In genomic region chr1:167122568-167122967, GRCh38 we compare ENCODE assay signal across 25 cellular contexts. TPM values are rescaled to one million over a fixed set of nuclear protein-coding genes. Genes with fewer than 3 reads are reported as not detected.
A peak's percentile ranks its signal among the peaks of the same experiment; 100 is the strongest.
DNase-seq lines count a peak whose midpoint lies in the region; ATAC-seq and TF ChIP-seq lines count a peak whose summit lies in the region.
"Had no signal": no experiment of that assay in that cellular context is flagged by ENCODE, and none has a peak within 500 bp of the region (broad histone marks: within the 10 kb centered on the region; RNA-seq: fewer than 3 reads in every experiment).

No MANE protein-coding gene starts in this region.

- ATAC-seq in GM23338 (peak; percentile 33), T-cell (replicated peaks in 1 of 4) (no peak), body of pancreas (no peak)
- ATAC-seq: GM12878 had no signal

- H3K4me3 Mint-ChIP-seq in GM23338: no peak overlapping the region
- peak overlapping the region in 1 of 3 donors; percentile 54 for H3K4me3 Mint-ChIP-seq in T-cell
- H3K4me3 Mint-ChIP-seq in progenitor cell of endocrine pancreas (ENCODE audit: low read depth): no peak overlapping the region

- H3K9me3 ChIP-seq in iPS-15b (ENCODE audit: control insufficient read depth, insufficient read depth, low read length): no peaks in the 10 kb centered on the region
- H3K9me3 ChIP-seq in body of pancreas: no peaks in the 10 kb centered on the region
- H3K9me3 ChIP-seq: SK-N-SH had no signal

- H4K20me1 ChIP-seq in GM23338 (replicated peaks; ENCODE audit: insufficient read depth): no peaks in the 10 kb centered on the region

- H3K27ac Mint-ChIP-seq in GM23338 (no peak overlapping the region), T-cell (peak overlapping the region; percentile 29 to 55), progenitor cell of endocrine pancreas (peak overlapping the region; percentile 46)
- H3K27ac Mint-ChIP-seq: IgD-negative memory B cell had no signal

- POLR2A ChIA-PET in T-cell (lab: Charles Lee): no interaction called here

- H3K27me3 ChIP-seq in GM23338 (ENCODE audit: insufficient read depth) (no peaks in the 10 kb centered on the region), iPS-15b (ENCODE audit: control insufficient read depth, insufficient read depth, low read length) (peaks cover 5% of the 10 kb centered on the region), body of pancreas (no peaks in the 10 kb centered on the region)

- H3K4me3 ChIP-seq in GM23338 (no peak overlapping the region), iPS-15b (ENCODE audit: low read depth, low read length) (peak overlapping the region; percentile 60), body of pancreas (no peak overlapping the region)
- H3K4me3 ChIP-seq: GM12878, GM23248 had no signal

- no peak for TF ChIP-seq POLR2A in body of pancreas (IDR thresholded peaks at IDR 0.05)

- intact Hi-C loops in body of pancreas (cut with DNase I): no loop called here

- no peaks in the 10 kb centered on the region; the same call in 2 of the 3 replicates for H3K36me3 Mint-ChIP-seq in GM23338 (ENCODE audit: low read depth)
- no peaks in the 10 kb centered on the region for H3K36me3 Mint-ChIP-seq in T-cell
- H3K36me3 Mint-ChIP-seq in progenitor cell of endocrine pancreas (ENCODE audit: insufficient read depth): no peaks in the 10 kb centered on the region
- H3K36me3 Mint-ChIP-seq: CD4-positive, alpha-beta memory T cell; IgD-negative memory B cell had no signal

- H3K4me1 ChIP-seq in GM23338 (ENCODE audit: insufficient read depth): peaks cover 27% of the 10 kb centered on the region
- peaks cover 12% of the 10 kb centered on the region for H3K4me1 ChIP-seq in iPS-15b (ENCODE audit: control insufficient read depth, insufficient read depth, low read length)
- H3K4me1 ChIP-seq in body of pancreas: peaks cover 12% of the 10 kb centered on the region

- peak overlapping the region; percentile 79 for H3K4me2 ChIP-seq in GM23338
- H3K4me2 ChIP-seq: SK-N-SH had no signal

- 92 to 95% methylated on average over 4 of the region's 4 CpGs for WGBS in body of pancreas, 2 donors

- DNase-seq in GM23338 (ENCODE audit: low spot score): peak; percentile 46
- DNase-seq in T-cell: no peak
- DNase-seq in progenitor cell of endocrine pancreas (ENCODE audit: low spot score, unreplicated experiment): no peak
- DNase-seq in body of pancreas: no peak
- DNase-seq in cortex of kidney (lab: John Stamatoyannopoulos, UW): no peak
- DNase-seq in COLO829 (ENCODE audit: low spot score): no peak
- no peak for DNase-seq in RPMI8226
- DNase-seq: CD4-positive, alpha-beta memory T cell; DND-41; GM23248; Karpas-422; NCI-H1694 treated with DMSO at 0.1 percent for 48 hours; NCI-H2081 treated with DMSO at 0.1 percent for 48 hours; NCI-H2171 treated with DMSO at 0.1 percent for 48 hours; NCI-H446; NCI-H748 treated with DMSO at 0.1 percent for 48 hours; NK-92 treated with Interleukin-12 subunit alpha and Interleukin-12 subunit beta, amount 100 ng/mL, for 24 hours; SIG-M5; SK-N-SH had no signal

- H3K27me3 Mint-ChIP-seq in GM23338 (ENCODE audit: insufficient read depth, low read depth, poor library complexity) (peaks cover 13% of the 10 kb centered on the region), T-cell (peaks cover 7 to 18% of the 10 kb centered on the region in 2 donors), progenitor cell of endocrine pancreas (peaks cover 67% of the 10 kb centered on the region)

- H3K27ac ChIP-seq in GM23338 (ENCODE audit: low read depth) (no peak overlapping the region), body of pancreas (no peak overlapping the region)
- H3K27ac ChIP-seq: GM23248 had no signal

- no peaks in the 10 kb centered on the region for H3K9me2 ChIP-seq in GM23338 (ENCODE audit: insufficient read depth)
- H3K9me2 ChIP-seq: SK-N-SH had no signal

- no peak for TF ChIP-seq CTCF in GM23338 (conservative IDR thresholded peaks at IDR 0.05; ENCODE audit: low read depth in 2 of 2)
- TF ChIP-seq CTCF in progenitor cell of endocrine pancreas (IDR thresholded peaks at IDR 0.05; ENCODE audit: unreplicated experiment): no peak
- no peak for TF ChIP-seq CTCF in body of pancreas (IDR thresholded peaks at IDR 0.05)

- peaks cover 10% of the 10 kb centered on the region for H3F3A ChIP-seq in GM23338 (replicated peaks; ENCODE audit: low read depth)

- CTCF ChIA-PET in T-cell (lab: Charles Lee): interaction anchor here in 1 of 2 donors (0.6 to 0.7 kb wide), 2 partner anchors 25 to 213 kb away, joined by 3 to 7 read pairs; no protein-coding TSS in a partner anchor

- no peak overlapping the region for H3K9ac ChIP-seq in iPS-15b (ENCODE audit: low read depth, low read length)
- H3K9ac ChIP-seq: GM23248, SK-N-SH had no signal

- H3K4me1 Mint-ChIP-seq in GM23338 (peaks cover 33% of the 10 kb centered on the region), T-cell (peaks cover 0 to 4% (median 3%) of the 10 kb centered on the region in 3 donors), progenitor cell of endocrine pancreas (ENCODE audit: low read depth) (peaks cover 2% of the 10 kb centered on the region)

- H3K79me2 ChIP-seq in GM23338 (replicated peaks; ENCODE audit: insufficient read depth): no peaks in the 10 kb centered on the region

- H3K9me3 Mint-ChIP-seq in GM23338 (no peaks in the 10 kb centered on the region), T-cell (no peaks in the 10 kb centered on the region), progenitor cell of endocrine pancreas (ENCODE audit: low read depth) (no peaks in the 10 kb centered on the region)
- H3K9me3 Mint-ChIP-seq: IgD-negative memory B cell had no signal

- H3K36me3 ChIP-seq in GM23338 (ENCODE audit: insufficient read depth): no peaks in the 10 kb centered on the region
- no peaks in the 10 kb centered on the region for H3K36me3 ChIP-seq in iPS-15b (ENCODE audit: control insufficient read depth, insufficient read depth, low read length)
- no peaks in the 10 kb centered on the region for H3K36me3 ChIP-seq in body of pancreas (replicated peaks in 1 of 2; ENCODE audit: insufficient read depth in 1 of 2, low read depth in 2 of 2)

- H2AFZ ChIP-seq in GM23338: peak overlapping the region; percentile 11; the same call in 1 of the 2 replicates
- H2AFZ ChIP-seq: GM23248 had no signal

TF ChIP-seq in GM23338, 12 proteins besides CTCF, POLR2A, EP300 and RAD21 (continues in another document):
- TF ChIP-seq ETS1 (IDR thresholded peaks at IDR 0.05) (no peak), EZH2 (IDR thresholded peaks at IDR 0.05; ENCODE audit: low read depth, unreplicated experiment) (no peak), REST (IDR thresholded peaks at IDR 0.05; ENCODE audit: unreplicated experiment) (no peak), JUNB (IDR thresholded peaks at IDR 0.05; ENCODE audit: unreplicated experiment) (no peak), STAT1 (IDR thresholded peaks at IDR 0.05; ENCODE audit: unreplicated experiment) (no peak)

RNA-seq across cellular contexts. Expression of gene STYXL2, which starts 28.7 kb away (rescaled TPM):
- total RNA-seq in GM23338 (2014; rRNA removed; shearing (Covaris generic)): 0.08 and 0.17 TPM in 2 replicates
- polyA plus RNA-seq in GM23338 (2016; fragmentation: Nextera tagmentation; extraction: Ambion mirVana): 0.23 and 0.40 TPM in 2 replicates
- total RNA-seq in T-cell: not detected
- 0.09 TPM in 1 of 2 replicates, not detected in the other for total RNA-seq in progenitor cell of endocrine pancreas
- total RNA-seq in body of pancreas: not detected
- total RNA-seq: A673; CD4-positive, alpha-beta memory T cell; GM23248; MCF 10A had no signal
- polyA plus RNA-seq: BJ; CD4-positive, alpha-beta memory T cell; GM23248; IgD-negative memory B cell; SK-N-SH had no signal

RNA-seq across cellular contexts. Expression of gene GPA33, which starts 32.4 kb away (rescaled TPM):
- 0.28 TPM in 1 of 2 replicates, not detected in the other for total RNA-seq in GM23338 (2014; rRNA removed; shearing (Covaris generic))
- 0.09 and 0.10 TPM in 2 replicates for polyA plus RNA-seq in GM23338 (2016; fragmentation: Nextera tagmentation; extraction: Ambion mirVana)
- total RNA-seq in T-cell (10 to 100 TPM in 4 of 5 donors, 1 to 10 TPM in 1; 8.6 to 22.8 (median 17.7) TPM), progenitor cell of endocrine pancreas (not detected in 2 replicates), body of pancreas (1 to 10 TPM in 1 of 2 donors, not detected in 1; 1.6 TPM)
- total RNA-seq: A673, GM23248, MCF 10A had no signal
- polyA plus RNA-seq: BJ, GM23248, SK-N-SH had no signal
